1 cellular context compared by ENCODE assay signal in the genomic region with DNA sequence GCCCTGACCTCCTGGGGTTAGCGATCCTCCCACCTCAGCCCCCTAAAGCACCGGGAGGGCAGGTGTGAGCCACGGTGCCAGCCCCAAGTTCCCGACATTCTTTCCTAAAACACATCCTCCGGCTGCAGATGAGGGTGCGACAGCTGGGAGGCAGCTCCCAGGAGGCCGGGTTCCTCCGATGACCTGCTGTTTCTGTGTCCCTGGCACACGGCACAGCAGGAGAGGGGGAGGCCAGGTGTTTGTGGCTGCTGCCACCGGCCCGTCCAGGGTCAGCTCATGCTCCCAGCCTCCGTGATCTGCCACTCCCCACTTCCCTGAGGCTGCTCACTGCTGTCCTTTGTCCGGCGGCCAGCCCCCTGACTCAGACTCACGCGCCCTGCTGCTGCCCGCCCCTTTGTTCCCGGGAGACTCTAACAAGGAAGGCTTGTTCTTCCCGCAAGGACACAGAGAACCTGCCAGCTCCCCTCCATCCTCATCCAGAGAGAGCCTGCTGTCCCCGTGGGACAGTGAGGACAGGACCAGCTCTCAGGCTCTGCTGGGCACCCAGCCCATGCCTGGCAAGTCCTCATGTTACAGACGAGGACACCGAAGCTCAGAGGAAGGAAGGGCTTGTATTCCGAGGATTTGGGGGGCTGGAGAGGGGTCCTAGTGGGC.
TF ChIP-seq lines count a peak whose summit lies in the region.

No MANE protein-coding gene starts in this region.

TF ChIP-seq in HepG2, 621 proteins besides CTCF, POLR2A, EP300 and RAD21 (continued from another document and continues in another):
- TF ChIP-seq ZNF292 (CRISPR knock-in tag; IDR thresholded peaks at IDR 0.05; ENCODE audit: borderline replicate concordance, low read depth) (peak; percentile 87), ZNF776 (CRISPR knock-in tag; IDR thresholded peaks at IDR 0.05) (0 out of 2 replicates have a peak, but pooled peaks have one; percentile 38), SP4 (CRISPR knock-in tag; IDR thresholded peaks at IDR 0.05) (peak; percentile 48; the same call in 1 of the 2 replicates), ZNF501 (CRISPR knock-in tag; IDR thresholded peaks at IDR 0.05) (peak; percentile 51; the same call in 1 of the 2 replicates), TGIF2 (CRISPR knock-in tag; IDR thresholded peaks at IDR 0.05) (0 out of 2 replicates have a peak, but pooled peaks have one; percentile 18), TOPORS (CRISPR knock-in tag; IDR thresholded peaks at IDR 0.05) (no peak), GABPB1 (CRISPR knock-in tag; IDR thresholded peaks at IDR 0.05) (peak; percentile 31; the same call in 1 of the 2 replicates), ZNF883 (CRISPR knock-in tag; IDR thresholded peaks at IDR 0.05; ENCODE audit: not compliant biosample characterization) (peak; percentile 58), RARA (CRISPR knock-in tag; IDR thresholded peaks at IDR 0.05) (peak; percentile 14; the same call in 1 of the 2 replicates), ZNF891 (CRISPR knock-in tag; IDR thresholded peaks at IDR 0.05) (no peak), NFATC3 (CRISPR knock-in tag; IDR thresholded peaks at IDR 0.05) (no peak), SMYD3 (CRISPR knock-in tag; IDR thresholded peaks at IDR 0.05) (no peak), KAT8 (CRISPR knock-in tag; IDR thresholded peaks at IDR 0.05) (0 out of 2 replicates have a peak, but pooled peaks have one; percentile 54), KDM5B (CRISPR knock-in tag; IDR thresholded peaks at IDR 0.05; ENCODE audit: borderline replicate concordance) (peak; percentile 58; the same call in 1 of the 2 replicates), ZFY (CRISPR knock-in tag; IDR thresholded peaks at IDR 0.05) (peak; percentile 27; the same call in 1 of the 2 replicates), ZFP37 (CRISPR knock-in tag; IDR thresholded peaks at IDR 0.05; ENCODE audit: borderline replicate concordance) (no peak), ZMYM4 (CRISPR knock-in tag; IDR thresholded peaks at IDR 0.05) (0 out of 2 replicates have a peak, but pooled peaks have one; percentile 36)
- TF ChIP-seq, protein P1, sequence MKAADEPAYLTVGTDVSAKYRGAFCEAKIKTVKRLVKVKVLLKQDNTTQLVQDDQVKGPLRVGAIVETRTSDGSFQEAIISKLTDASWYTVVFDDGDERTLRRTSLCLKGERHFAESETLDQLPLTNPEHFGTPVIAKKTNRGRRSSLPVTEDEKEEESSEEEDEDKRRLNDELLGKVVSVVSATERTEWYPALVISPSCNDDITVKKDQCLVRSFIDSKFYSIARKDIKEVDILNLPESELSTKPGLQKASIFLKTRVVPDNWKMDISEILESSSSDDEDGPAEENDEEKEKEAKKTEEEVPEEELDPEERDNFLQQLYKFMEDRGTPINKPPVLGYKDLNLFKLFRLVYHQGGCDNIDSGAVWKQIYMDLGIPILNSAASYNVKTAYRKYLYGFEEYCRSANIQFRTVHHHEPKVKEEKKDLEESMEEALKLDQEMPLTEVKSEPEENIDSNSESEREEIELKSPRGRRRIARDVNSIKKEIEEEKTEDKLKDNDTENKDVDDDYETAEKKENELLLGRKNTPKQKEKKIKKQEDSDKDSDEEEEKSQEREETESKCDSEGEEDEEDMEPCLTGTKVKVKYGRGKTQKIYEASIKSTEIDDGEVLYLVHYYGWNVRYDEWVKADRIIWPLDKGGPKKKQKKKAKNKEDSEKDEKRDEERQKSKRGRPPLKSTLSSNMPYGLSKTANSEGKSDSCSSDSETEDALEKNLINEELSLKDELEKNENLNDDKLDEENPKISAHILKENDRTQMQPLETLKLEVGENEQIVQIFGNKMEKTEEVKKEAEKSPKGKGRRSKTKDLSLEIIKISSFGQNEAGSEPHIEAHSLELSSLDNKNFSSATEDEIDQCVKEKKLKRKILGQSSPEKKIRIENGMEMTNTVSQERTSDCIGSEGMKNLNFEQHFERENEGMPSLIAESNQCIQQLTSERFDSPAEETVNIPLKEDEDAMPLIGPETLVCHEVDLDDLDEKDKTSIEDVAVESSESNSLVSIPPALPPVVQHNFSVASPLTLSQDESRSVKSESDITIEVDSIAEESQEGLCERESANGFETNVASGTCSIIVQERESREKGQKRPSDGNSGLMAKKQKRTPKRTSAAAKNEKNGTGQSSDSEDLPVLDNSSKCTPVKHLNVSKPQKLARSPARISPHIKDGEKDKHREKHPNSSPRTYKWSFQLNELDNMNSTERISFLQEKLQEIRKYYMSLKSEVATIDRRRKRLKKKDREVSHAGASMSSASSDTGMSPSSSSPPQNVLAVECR (CRISPR knock-in tag; IDR thresholded peaks at IDR 0.05; ENCODE audit: borderline replicate concordance) = 0 out of 2 replicates have a peak, but pooled peaks have one; percentile 31
- TF ChIP-seq, protein P2, sequence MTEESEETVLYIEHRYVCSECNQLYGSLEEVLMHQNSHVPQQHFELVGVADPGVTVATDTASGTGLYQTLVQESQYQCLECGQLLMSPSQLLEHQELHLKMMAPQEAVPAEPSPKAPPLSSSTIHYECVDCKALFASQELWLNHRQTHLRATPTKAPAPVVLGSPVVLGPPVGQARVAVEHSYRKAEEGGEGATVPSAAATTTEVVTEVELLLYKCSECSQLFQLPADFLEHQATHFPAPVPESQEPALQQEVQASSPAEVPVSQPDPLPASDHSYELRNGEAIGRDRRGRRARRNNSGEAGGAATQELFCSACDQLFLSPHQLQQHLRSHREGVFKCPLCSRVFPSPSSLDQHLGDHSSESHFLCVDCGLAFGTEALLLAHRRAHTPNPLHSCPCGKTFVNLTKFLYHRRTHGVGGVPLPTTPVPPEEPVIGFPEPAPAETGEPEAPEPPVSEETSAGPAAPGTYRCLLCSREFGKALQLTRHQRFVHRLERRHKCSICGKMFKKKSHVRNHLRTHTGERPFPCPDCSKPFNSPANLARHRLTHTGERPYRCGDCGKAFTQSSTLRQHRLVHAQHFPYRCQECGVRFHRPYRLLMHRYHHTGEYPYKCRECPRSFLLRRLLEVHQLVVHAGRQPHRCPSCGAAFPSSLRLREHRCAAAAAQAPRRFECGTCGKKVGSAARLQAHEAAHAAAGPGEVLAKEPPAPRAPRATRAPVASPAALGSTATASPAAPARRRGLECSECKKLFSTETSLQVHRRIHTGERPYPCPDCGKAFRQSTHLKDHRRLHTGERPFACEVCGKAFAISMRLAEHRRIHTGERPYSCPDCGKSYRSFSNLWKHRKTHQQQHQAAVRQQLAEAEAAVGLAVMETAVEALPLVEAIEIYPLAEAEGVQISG (CRISPR knock-in tag; IDR thresholded peaks at IDR 0.05) = peak; percentile 86
- TF ChIP-seq, protein P3, sequence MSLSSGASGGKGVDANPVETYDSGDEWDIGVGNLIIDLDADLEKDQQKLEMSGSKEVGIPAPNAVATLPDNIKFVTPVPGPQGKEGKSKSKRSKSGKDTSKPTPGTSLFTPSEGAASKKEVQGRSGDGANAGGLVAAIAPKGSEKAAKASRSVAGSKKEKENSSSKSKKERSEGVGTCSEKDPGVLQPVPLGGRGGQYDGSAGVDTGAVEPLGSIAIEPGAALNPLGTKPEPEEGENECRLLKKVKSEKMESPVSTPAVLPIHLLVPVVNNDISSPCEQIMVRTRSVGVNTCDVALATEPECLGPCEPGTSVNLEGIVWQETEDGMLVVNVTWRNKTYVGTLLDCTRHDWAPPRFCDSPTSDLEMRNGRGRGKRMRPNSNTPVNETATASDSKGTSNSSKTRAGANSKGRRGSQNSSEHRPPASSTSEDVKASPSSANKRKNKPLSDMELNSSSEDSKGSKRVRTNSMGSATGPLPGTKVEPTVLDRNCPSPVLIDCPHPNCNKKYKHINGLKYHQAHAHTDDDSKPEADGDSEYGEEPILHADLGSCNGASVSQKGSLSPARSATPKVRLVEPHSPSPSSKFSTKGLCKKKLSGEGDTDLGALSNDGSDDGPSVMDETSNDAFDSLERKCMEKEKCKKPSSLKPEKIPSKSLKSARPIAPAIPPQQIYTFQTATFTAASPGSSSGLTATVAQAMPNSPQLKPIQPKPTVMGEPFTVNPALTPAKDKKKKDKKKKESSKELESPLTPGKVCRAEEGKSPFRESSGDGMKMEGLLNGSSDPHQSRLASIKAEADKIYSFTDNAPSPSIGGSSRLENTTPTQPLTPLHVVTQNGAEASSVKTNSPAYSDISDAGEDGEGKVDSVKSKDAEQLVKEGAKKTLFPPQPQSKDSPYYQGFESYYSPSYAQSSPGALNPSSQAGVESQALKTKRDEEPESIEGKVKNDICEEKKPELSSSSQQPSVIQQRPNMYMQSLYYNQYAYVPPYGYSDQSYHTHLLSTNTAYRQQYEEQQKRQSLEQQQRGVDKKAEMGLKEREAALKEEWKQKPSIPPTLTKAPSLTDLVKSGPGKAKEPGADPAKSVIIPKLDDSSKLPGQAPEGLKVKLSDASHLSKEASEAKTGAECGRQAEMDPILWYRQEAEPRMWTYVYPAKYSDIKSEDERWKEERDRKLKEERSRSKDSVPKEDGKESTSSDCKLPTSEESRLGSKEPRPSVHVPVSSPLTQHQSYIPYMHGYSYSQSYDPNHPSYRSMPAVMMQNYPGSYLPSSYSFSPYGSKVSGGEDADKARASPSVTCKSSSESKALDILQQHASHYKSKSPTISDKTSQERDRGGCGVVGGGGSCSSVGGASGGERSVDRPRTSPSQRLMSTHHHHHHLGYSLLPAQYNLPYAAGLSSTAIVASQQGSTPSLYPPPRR (CRISPR knock-in tag; IDR thresholded peaks at IDR 0.05; ENCODE audit: borderline replicate concordance) = 0 out of 2 replicates have a peak, but pooled peaks have one; percentile 42
- TF ChIP-seq, protein P4, sequence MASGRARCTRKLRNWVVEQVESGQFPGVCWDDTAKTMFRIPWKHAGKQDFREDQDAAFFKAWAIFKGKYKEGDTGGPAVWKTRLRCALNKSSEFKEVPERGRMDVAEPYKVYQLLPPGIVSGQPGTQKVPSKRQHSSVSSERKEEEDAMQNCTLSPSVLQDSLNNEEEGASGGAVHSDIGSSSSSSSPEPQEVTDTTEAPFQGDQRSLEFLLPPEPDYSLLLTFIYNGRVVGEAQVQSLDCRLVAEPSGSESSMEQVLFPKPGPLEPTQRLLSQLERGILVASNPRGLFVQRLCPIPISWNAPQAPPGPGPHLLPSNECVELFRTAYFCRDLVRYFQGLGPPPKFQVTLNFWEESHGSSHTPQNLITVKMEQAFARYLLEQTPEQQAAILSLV (CRISPR knock-in tag; IDR thresholded peaks at IDR 0.05; ENCODE audit: borderline replicate concordance) = no peak
- TF ChIP-seq, protein P5, sequence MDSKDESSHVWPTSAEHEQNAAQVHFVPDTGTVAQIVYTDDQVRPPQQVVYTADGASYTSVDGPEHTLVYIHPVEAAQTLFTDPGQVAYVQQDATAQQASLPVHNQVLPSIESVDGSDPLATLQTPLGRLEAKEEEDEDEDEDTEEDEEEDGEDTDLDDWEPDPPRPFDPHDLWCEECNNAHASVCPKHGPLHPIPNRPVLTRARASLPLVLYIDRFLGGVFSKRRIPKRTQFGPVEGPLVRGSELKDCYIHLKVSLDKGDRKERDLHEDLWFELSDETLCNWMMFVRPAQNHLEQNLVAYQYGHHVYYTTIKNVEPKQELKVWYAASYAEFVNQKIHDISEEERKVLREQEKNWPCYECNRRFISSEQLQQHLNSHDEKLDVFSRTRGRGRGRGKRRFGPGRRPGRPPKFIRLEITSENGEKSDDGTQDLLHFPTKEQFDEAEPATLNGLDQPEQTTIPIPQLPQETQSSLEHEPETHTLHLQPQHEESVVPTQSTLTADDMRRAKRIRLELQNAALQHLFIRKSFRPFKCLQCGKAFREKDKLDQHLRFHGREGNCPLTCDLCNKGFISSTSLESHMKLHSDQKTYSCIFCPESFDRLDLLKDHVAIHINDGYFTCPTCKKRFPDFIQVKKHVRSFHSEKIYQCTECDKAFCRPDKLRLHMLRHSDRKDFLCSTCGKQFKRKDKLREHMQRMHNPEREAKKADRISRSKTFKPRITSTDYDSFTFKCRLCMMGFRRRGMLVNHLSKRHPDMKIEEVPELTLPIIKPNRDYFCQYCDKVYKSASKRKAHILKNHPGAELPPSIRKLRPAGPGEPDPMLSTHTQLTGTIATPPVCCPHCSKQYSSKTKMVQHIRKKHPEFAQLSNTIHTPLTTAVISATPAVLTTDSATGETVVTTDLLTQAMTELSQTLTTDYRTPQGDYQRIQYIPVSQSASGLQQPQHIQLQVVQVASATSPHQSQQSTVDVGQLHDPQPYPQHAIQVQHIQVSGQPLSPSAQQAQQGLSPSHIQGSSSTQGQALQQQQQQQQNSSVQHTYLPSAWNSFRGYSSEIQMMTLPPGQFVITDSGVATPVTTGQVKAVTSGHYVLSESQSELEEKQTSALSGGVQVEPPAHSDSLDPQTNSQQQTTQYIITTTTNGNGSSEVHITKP (CRISPR knock-in tag; IDR thresholded peaks at IDR 0.05; ENCODE audit: low read depth) = peak; percentile 70
- TF ChIP-seq, protein P6, sequence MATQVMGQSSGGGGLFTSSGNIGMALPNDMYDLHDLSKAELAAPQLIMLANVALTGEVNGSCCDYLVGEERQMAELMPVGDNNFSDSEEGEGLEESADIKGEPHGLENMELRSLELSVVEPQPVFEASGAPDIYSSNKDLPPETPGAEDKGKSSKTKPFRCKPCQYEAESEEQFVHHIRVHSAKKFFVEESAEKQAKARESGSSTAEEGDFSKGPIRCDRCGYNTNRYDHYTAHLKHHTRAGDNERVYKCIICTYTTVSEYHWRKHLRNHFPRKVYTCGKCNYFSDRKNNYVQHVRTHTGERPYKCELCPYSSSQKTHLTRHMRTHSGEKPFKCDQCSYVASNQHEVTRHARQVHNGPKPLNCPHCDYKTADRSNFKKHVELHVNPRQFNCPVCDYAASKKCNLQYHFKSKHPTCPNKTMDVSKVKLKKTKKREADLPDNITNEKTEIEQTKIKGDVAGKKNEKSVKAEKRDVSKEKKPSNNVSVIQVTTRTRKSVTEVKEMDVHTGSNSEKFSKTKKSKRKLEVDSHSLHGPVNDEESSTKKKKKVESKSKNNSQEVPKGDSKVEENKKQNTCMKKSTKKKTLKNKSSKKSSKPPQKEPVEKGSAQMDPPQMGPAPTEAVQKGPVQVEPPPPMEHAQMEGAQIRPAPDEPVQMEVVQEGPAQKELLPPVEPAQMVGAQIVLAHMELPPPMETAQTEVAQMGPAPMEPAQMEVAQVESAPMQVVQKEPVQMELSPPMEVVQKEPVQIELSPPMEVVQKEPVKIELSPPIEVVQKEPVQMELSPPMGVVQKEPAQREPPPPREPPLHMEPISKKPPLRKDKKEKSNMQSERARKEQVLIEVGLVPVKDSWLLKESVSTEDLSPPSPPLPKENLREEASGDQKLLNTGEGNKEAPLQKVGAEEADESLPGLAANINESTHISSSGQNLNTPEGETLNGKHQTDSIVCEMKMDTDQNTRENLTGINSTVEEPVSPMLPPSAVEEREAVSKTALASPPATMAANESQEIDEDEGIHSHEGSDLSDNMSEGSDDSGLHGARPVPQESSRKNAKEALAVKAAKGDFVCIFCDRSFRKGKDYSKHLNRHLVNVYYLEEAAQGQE (IDR thresholded peaks at IDR 0.05; ENCODE audit: borderline replicate concordance in 1 of 2, low read depth in 1 of 2, low read length in 2 of 2) = peak in 1 of 2 experiments; percentile 25; a peak in 1 of 4 replicates
- TF ChIP-seq, protein P7, sequence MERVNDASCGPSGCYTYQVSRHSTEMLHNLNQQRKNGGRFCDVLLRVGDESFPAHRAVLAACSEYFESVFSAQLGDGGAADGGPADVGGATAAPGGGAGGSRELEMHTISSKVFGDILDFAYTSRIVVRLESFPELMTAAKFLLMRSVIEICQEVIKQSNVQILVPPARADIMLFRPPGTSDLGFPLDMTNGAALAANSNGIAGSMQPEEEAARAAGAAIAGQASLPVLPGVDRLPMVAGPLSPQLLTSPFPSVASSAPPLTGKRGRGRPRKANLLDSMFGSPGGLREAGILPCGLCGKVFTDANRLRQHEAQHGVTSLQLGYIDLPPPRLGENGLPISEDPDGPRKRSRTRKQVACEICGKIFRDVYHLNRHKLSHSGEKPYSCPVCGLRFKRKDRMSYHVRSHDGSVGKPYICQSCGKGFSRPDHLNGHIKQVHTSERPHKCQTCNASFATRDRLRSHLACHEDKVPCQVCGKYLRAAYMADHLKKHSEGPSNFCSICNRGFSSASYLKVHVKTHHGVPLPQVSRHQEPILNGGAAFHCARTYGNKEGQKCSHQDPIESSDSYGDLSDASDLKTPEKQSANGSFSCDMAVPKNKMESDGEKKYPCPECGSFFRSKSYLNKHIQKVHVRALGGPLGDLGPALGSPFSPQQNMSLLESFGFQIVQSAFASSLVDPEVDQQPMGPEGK (CRISPR knock-in tag; IDR thresholded peaks at IDR 0.05) = peak; percentile 64; the same call in 1 of the 2 replicates
